12 cellular contexts compared by ENCODE assay signal in the genomic region with DNA sequence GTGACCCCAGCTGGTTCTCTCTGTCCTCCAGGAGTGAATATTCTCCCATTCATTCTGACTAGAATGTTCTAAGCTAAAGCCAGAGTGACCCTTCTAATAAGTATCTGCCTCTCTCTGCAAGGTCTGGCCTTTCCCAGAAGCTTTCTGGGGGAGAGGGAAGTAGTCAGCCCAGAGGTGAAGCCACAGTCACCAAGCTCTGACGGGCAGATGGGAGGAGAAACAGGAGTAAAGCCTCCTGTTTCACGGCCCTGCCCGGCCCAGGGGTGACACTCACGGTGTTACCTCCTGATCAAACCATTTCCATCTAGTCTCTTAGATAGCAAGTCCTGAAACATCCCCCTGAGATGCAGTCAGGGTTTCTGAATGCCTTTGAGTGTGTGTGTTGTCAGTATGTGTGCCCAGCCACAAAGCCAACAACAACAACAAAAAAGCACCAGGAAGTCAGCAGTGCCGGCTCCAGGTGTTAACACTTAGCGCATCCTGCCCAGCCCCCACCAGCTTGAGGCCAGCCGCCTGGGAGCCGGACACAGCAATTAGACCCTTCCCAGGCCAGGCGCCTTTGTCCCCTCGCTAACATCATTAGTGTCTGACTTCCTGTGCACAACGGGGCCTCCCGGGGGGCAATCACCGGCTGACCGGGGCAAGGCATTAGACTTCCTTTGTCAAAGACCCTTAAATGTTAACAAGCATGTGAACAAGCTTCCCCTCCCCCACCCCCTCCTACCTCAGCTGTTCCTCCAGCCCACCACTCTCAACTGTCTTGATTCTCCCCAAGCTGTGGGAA. TPM values are rescaled to one million over a fixed set of nuclear protein-coding genes. Genes with fewer than 3 reads are reported as not detected.
A peak's percentile ranks its signal among the peaks of the same experiment; 100 is the strongest.
DNase-seq lines count a peak whose midpoint lies in the region; ATAC-seq and TF ChIP-seq lines count a peak whose summit lies in the region.
"Had no signal": no experiment of that assay in that cellular context is flagged by ENCODE, and none has a peak within 500 bp of the region (broad histone marks: within the 10 kb centered on the region; RNA-seq: fewer than 3 reads in every experiment).

No MANE protein-coding gene starts in this region.

- H3K36me3 ChIP-seq in mesodermal cell (ENCODE audit: control insufficient read depth, insufficient read depth, low read length), result no peaks in the 10 kb centered on the region

- peaks cover 14% of the 10 kb centered on the region for H3K36me3 Mint-ChIP-seq in brain
- no peaks in the 10 kb centered on the region for H3K36me3 Mint-ChIP-seq in activated T-cell treated with anti-CD3 and anti-CD28 coated beads, Interleukin-2, amount 50 U/mL, for 24 hours (ENCODE audit: low read depth)
- H3K36me3 Mint-ChIP-seq: CD8-positive, alpha-beta memory T cell had no signal

- peak overlapping the region in 3 of 5 experiments; percentile 78 to 90 (median 84) for H3K27ac Mint-ChIP-seq in brain
- no peak overlapping the region for H3K27ac Mint-ChIP-seq in activated T-cell treated with anti-CD3 and anti-CD28 coated beads, Interleukin-2, amount 50 U/mL, for 24 hours
- H3K27ac Mint-ChIP-seq: activated naive CD4-positive, alpha-beta T cell treated with anti-CD3 and anti-CD28 coated beads for 36 hours had no signal

- peaks cover 3% of the 10 kb centered on the region for H3K27me3 Mint-ChIP-seq in brain
- H3K27me3 Mint-ChIP-seq in activated T-cell treated with anti-CD3 and anti-CD28 coated beads, Interleukin-2, amount 50 U/mL, for 24 hours, result peaks cover 9% of the 10 kb centered on the region

- no peak for TF ChIP-seq CTCF in brain (conservative IDR thresholded peaks at IDR 0.05)

- no peak for ATAC-seq in HG03135 (IDR thresholded peaks at IDR 0.05; ENCODE audit: unreplicated experiment)

- DNase-seq in DMS53 treated with DMSO at 0.1 percent for 48 hours (lab: John Stamatoyannopoulos, UW; ENCODE audit: unreplicated experiment) (peak; percentile 17), NCI-H146 treated with DMSO at 0.1 percent for 48 hours (lab: John Stamatoyannopoulos, UW; ENCODE audit: unreplicated experiment) (peak; percentile 76), germinal center (ENCODE audit: low spot score) (no peak), A172 (ENCODE audit: low spot score) (no peak)
- DNase-seq in activated T-cell treated with anti-CD3 and anti-CD28 coated beads, Interleukin-2, amount 50 U/mL, for 24 hours, result no peak
- DNase-seq: activated naive CD4-positive, alpha-beta T cell treated with anti-CD3 and anti-CD28 coated beads for 36 hours; CD8-positive, alpha-beta memory T cell; OCI-M1 had no signal

- H3K4me1 Mint-ChIP-seq in brain, result peaks cover 64% of the 10 kb centered on the region
- H3K4me1 Mint-ChIP-seq in activated T-cell treated with anti-CD3 and anti-CD28 coated beads, Interleukin-2, amount 50 U/mL, for 24 hours (ENCODE audit: low read depth), result no peaks in the 10 kb centered on the region

- peaks cover 52% of the 10 kb centered on the region for H3K4me1 ChIP-seq in mesodermal cell (ENCODE audit: control insufficient read depth, insufficient read depth, low read length, poor library complexity, severe bottlenecking)

- peaks cover 0 to 2% (median 0%) of the 10 kb centered on the region in 5 experiments for H3K9me3 Mint-ChIP-seq in brain
- no peaks in the 10 kb centered on the region for H3K9me3 Mint-ChIP-seq in activated T-cell treated with anti-CD3 and anti-CD28 coated beads, Interleukin-2, amount 50 U/mL, for 24 hours
- H3K9me3 Mint-ChIP-seq: activated naive CD4-positive, alpha-beta T cell treated with anti-CD3 and anti-CD28 coated beads for 36 hours; CD8-positive, alpha-beta memory T cell had no signal

- H3K9me3 ChIP-seq in mesodermal cell (ENCODE audit: control insufficient read depth, low read length), result no peaks in the 10 kb centered on the region

- WGBS in mesodermal cell (ENCODE audit: insufficient coverage in 2 of 2), 2 experiments, result 0 to 2% methylated on average over 8 to 14 of the region's 14 CpGs

- peak overlapping the region; percentile 80 for H3K27ac ChIP-seq in mesodermal cell (ENCODE audit: low read depth, low read length, severe bottlenecking)

- peak overlapping the region in 3 of 5 experiments; percentile 42 to 53 (median 50) for H3K4me3 Mint-ChIP-seq in brain
- H3K4me3 Mint-ChIP-seq in activated T-cell treated with anti-CD3 and anti-CD28 coated beads, Interleukin-2, amount 50 U/mL, for 24 hours, result no peak overlapping the region
- H3K4me3 Mint-ChIP-seq: activated naive CD4-positive, alpha-beta T cell treated with anti-CD3 and anti-CD28 coated beads for 36 hours; CD8-positive, alpha-beta memory T cell had no signal

- peak overlapping the region; percentile 9 for H3K4me3 ChIP-seq in mesodermal cell (ENCODE audit: extremely low read depth, insufficient read depth, low read length, poor library complexity, severe bottlenecking)
- H3K4me3 ChIP-seq: skin epidermis had no signal

RNA-seq across cellular contexts. Expression of gene IL17RD, which starts 34.5 kb away (rescaled TPM):
- 6.1 TPM for polyA plus RNA-seq in brain (ENCODE audit: insufficient read depth, low read depth, low replicate concordance)
- 36.2 TPM for polyA plus RNA-seq in mesodermal cell (2013, experiment 1 of 2)
- 24.7 TPM for polyA plus RNA-seq in mesodermal cell (2013, experiment 2 of 2)
- 1.5 TPM in 2 replicates for total RNA-seq in A172 (2014; rRNA removed; shearing (Covaris generic))
- polyA plus RNA-seq: CD8-positive, alpha-beta memory T cell had no signal

Comparison
In these comparisons a context has a peak if more than half of its experiments do, and no peak if none do; other contexts are left out.
1. DNase-seq: peak in DMS53 treated with DMSO at 0.1 percent for 48 hours (single experiment) and NCI-H146 treated with DMSO at 0.1 percent for 48 hours (single experiment); none in activated T-cell treated with anti-CD3 and anti-CD28 coated beads, Interleukin-2, amount 50 U/mL, for 24 hours (single experiment), germinal center (single experiment) and A172 (single experiment).